ENCODE assay signal across 8 cellular contexts in the genomic region with DNA sequence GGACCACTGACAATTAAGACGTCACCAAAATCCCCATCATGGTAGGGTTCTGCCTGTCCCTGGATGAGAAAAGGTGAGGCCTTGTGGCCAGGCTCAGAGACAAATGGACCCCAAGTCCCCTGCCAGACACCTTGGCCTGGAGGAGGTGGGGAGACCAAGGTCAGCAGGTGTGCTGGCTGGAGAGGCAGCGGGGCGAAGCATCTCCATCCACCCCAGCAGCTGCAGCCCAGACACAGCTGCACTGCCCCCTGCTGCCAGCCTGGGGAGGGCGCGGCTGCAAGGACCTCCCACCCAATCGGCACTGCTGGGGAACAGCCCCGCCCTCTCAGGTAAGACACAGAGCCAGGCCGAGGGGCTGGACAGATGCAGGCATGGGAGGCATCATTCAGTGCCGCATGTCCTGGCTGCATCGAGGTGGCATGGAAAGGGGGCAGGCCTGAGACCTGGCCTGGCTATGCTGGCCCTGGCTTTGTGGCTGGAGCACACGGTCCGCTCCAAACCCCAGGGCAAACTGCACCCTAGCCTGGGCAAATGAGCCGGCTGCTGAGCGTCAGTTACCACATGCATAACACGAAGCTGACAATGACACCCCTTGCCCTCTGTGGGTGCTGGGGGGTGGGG. TPM values are rescaled to one million over a fixed set of nuclear protein-coding genes. Genes with fewer than 3 reads are reported as not detected.
DNase-seq lines count a peak whose midpoint lies in the region; ATAC-seq and FAIRE-seq lines count a peak whose summit lies in the region.

No MANE protein-coding gene starts in this region.

- peaks cover 12% of the 10 kb centered on the region for H3K27me3 Mint-ChIP-seq in activated CD4-positive, alpha-beta T cell treated with anti-CD3 and anti-CD28 coated beads, Interleukin-2, amount 10 ng/mL, durations not matched to agents 7 days and 5 days
- H3K27me3 Mint-ChIP-seq in effector memory CD8-positive, alpha-beta T cell, result peaks cover 31 to 53% of the 10 kb centered on the region in 2 donors

- peak; percentile 37 for DNase-seq in Daoy (ENCODE audit: low read depth)
- peak; percentile 92 for DNase-seq in HuH-7.5 (ENCODE audit: low spot score)
- peak; percentile 73 for DNase-seq in activated CD4-positive, alpha-beta T cell treated with anti-CD3 and anti-CD28 coated beads, Interleukin-2, amount 10 ng/mL, durations not matched to agents 7 days and 5 days
- DNase-seq in effector memory CD8-positive, alpha-beta T cell, result peak; percentile 57 to 64 (median 60)
- peak; percentile 66 for DNase-seq in stimulated activated CD4-positive, alpha-beta T cell treated with anti-CD3 and anti-CD28 coated beads, Interleukin-12 subunit alpha, Interleukin-12 subunit beta, amount 100 ng/mL, for 4 hours
- DNase-seq in frontal cortex (ENCODE audit: low spot score in 2 of 2), result no peak

- CTCF ChIA-PET in activated CD4-positive, alpha-beta T cell treated with anti-CD3 and anti-CD28 coated beads, Interleukin-2, amount 10 ng/mL, durations not matched to agents 7 days and 5 days (lab: Charles Lee), result interaction anchor here (1.0 to 3.7 kb wide), 6 partner anchors 9 to 94 kb away, joined by 3 to 14 read pairs (median 4); a partner anchor contains a TSS

- no peaks in the 10 kb centered on the region for H3K9me3 Mint-ChIP-seq in activated CD4-positive, alpha-beta T cell treated with anti-CD3 and anti-CD28 coated beads, Interleukin-2, amount 10 ng/mL, durations not matched to agents 7 days and 5 days
- H3K9me3 Mint-ChIP-seq in effector memory CD8-positive, alpha-beta T cell, result no peaks in the 10 kb centered on the region

- POLR2A ChIA-PET in activated CD4-positive, alpha-beta T cell treated with anti-CD3 and anti-CD28 coated beads, Interleukin-2, amount 10 ng/mL, durations not matched to agents 7 days and 5 days (lab: Charles Lee), result no interaction called here

- no peak overlapping the region for H3K4me3 Mint-ChIP-seq in activated CD4-positive, alpha-beta T cell treated with anti-CD3 and anti-CD28 coated beads, Interleukin-2, amount 10 ng/mL, durations not matched to agents 7 days and 5 days
- H3K4me3 Mint-ChIP-seq in effector memory CD8-positive, alpha-beta T cell, result no peak overlapping the region

- peak; percentile 98 for ATAC-seq in effector memory CD8-positive, alpha-beta T cell (replicated peaks)
- ATAC-seq in HG03442 (IDR thresholded peaks at IDR 0.05; ENCODE audit: unreplicated experiment) (no peak), GM21526 (IDR thresholded peaks at IDR 0.05; ENCODE audit: low FRiP score, unreplicated experiment) (no peak)

- H3K27ac Mint-ChIP-seq in activated CD4-positive, alpha-beta T cell treated with anti-CD3 and anti-CD28 coated beads, Interleukin-2, amount 10 ng/mL, durations not matched to agents 7 days and 5 days, result no peak overlapping the region
- no peak overlapping the region for H3K27ac Mint-ChIP-seq in effector memory CD8-positive, alpha-beta T cell

- no peaks in the 10 kb centered on the region for H3K36me3 Mint-ChIP-seq in activated CD4-positive, alpha-beta T cell treated with anti-CD3 and anti-CD28 coated beads, Interleukin-2, amount 10 ng/mL, durations not matched to agents 7 days and 5 days (ENCODE audit: low read depth)
- peaks cover 4% of the 10 kb centered on the region for H3K36me3 Mint-ChIP-seq in effector memory CD8-positive, alpha-beta T cell (ENCODE audit: insufficient read depth)

- no peak for FAIRE-seq in frontal cortex (lab: Jason Lieb, UNC)

- H3K4me1 Mint-ChIP-seq in activated CD4-positive, alpha-beta T cell treated with anti-CD3 and anti-CD28 coated beads, Interleukin-2, amount 10 ng/mL, durations not matched to agents 7 days and 5 days, result peaks cover 19% of the 10 kb centered on the region
- H3K4me1 Mint-ChIP-seq in effector memory CD8-positive, alpha-beta T cell (ENCODE audit: low read depth in 2 of 2), result peaks cover 7 to 13% of the 10 kb centered on the region in 2 donors

RNA-seq across cellular contexts. Expression of a gene that starts 12.2 kb away (rescaled TPM):
- total RNA-seq in Daoy (2014; rRNA removed; shearing (Covaris generic)), result 2.4 and 3.0 TPM in 2 replicates
- 100 to 1,000 TPM; 218 to 219 TPM for total RNA-seq in activated CD4-positive, alpha-beta T cell treated with anti-CD3 and anti-CD28 coated beads, Interleukin-2, amount 10 ng/mL, durations not matched to agents 7 days and 5 days
- total RNA-seq in frontal cortex, result 1.6 TPM

RNA-seq across cellular contexts. Expression of a gene that starts 20.8 kb away (rescaled TPM):
- 24.0 and 25.9 TPM in 2 replicates for total RNA-seq in Daoy (2014; rRNA removed; shearing (Covaris generic))
- not detected for total RNA-seq in activated CD4-positive, alpha-beta T cell treated with anti-CD3 and anti-CD28 coated beads, Interleukin-2, amount 10 ng/mL, durations not matched to agents 7 days and 5 days
- 4.1 TPM for total RNA-seq in frontal cortex

Comparison
In these comparisons a context has a peak if more than half of its experiments do, and no peak if none do; other contexts are left out.
1. DNase-seq: peak in Daoy (single experiment), HuH-7.5 (single experiment), activated CD4-positive, alpha-beta T cell treated with anti-CD3 and anti-CD28 coated beads, Interleukin-2, amount 10 ng/mL, durations not matched to agents 7 days and 5 days (single experiment), effector memory CD8-positive, alpha-beta T cell (3 of 3) and stimulated activated CD4-positive, alpha-beta T cell treated with anti-CD3 and anti-CD28 coated beads, Interleukin-12 subunit alpha, Interleukin-12 subunit beta, amount 100 ng/mL, for 4 hours (single experiment); none in frontal cortex (0 of 2).
2. RNA of a gene that starts 12.2 kb away (total RNA-seq): 218 to 219 TPM in activated CD4-positive, alpha-beta T cell treated with anti-CD3 and anti-CD28 coated beads, Interleukin-2, amount 10 ng/mL, durations not matched to agents 7 days and 5 days; 2.4 to 3.0 TPM in Daoy and 1.6 TPM in frontal cortex (single experiment); every median in the first group is over 10 times any median in the second.